1 cellular context compared by ENCODE assay signal in genomic region chr17:28760987-28761562, GRCh38.
TF ChIP-seq lines count a peak whose summit lies in the region.

No MANE protein-coding gene starts in this region.

TF ChIP-seq in HepG2, 621 proteins besides CTCF, POLR2A, EP300 and RAD21:
- TF ChIP-seq RFX1 (IDR thresholded peaks at IDR 0.05) = no peak
- peak; percentile 93 for TF ChIP-seq ZKSCAN8 (CRISPR knock-in tag; IDR thresholded peaks at IDR 0.05; ENCODE audit: borderline replicate concordance)
- no peak for TF ChIP-seq MTF2 (CRISPR knock-in tag; IDR thresholded peaks at IDR 0.05; ENCODE audit: borderline replicate concordance)
- TF ChIP-seq SP2 (CRISPR knock-in tag; IDR thresholded peaks at IDR 0.05) = no peak
- no peak for TF ChIP-seq FOXK1 (CRISPR knock-in tag; IDR thresholded peaks at IDR 0.05; ENCODE audit: borderline replicate concordance, low read depth)
- TF ChIP-seq FOXJ3 (CRISPR knock-in tag; IDR thresholded peaks at IDR 0.05; ENCODE audit: borderline replicate concordance) = no peak
- TF ChIP-seq ZNF768 (CRISPR knock-in tag; IDR thresholded peaks at IDR 0.05) = no peak
